In genomic region chr9:128909859-128910258, GRCh38 we compare ENCODE assay signal across 13 cellular contexts. TPM values are rescaled to one million over a fixed set of nuclear protein-coding genes. Genes with fewer than 3 reads are reported as not detected.
DNase-seq lines count a peak whose midpoint lies in the region; ATAC-seq and TF ChIP-seq lines count a peak whose summit lies in the region.
"Had no signal": no experiment of that assay in that cellular context is flagged by ENCODE, and none has a peak within 500 bp of the region (broad histone marks: within the 10 kb centered on the region; RNA-seq: fewer than 3 reads in every experiment).

No MANE protein-coding gene starts in this region.

- intact Hi-C loops in activated CD4-positive, alpha-beta memory T cell treated with anti-CD3 and anti-CD28 coated beads for 36 hours (cut with micrococcal nuclease) = no loop called here
- intact Hi-C loops in esophagus squamous epithelium (cut with DNase I) = no loop called here

- 57 to 63% methylated on average over 1 to 2 of the region's 4 CpGs for WGBS in esophagus squamous epithelium, 2 donors

- H3K4me1 Mint-ChIP-seq in activated CD4-positive, alpha-beta memory T cell treated with anti-CD3 and anti-CD28 coated beads, Interleukin-2, amount 10 ng/mL, durations not matched to agents 7 days and 5 days = peaks cover 51% of the 10 kb centered on the region
- peaks cover 45% of the 10 kb centered on the region for H3K4me1 Mint-ChIP-seq in activated CD4-positive, alpha-beta memory T cell treated with anti-CD3 and anti-CD28 coated beads for 36 hours (ENCODE audit: low read depth)
- peaks cover 40 to 63% (median 63%) of the 10 kb centered on the region in 3 donors for H3K4me1 Mint-ChIP-seq in T-cell

- H3K27ac ChIP-seq in esophagus squamous epithelium (peak overlapping the region; percentile 48 to 93 (median 79)), subcutaneous abdominal adipose tissue (ENCODE audit: low read depth, low read length) (peak overlapping the region; percentile 17), brain microvascular endothelial cell (no peak overlapping the region)

- peaks cover 53% of the 10 kb centered on the region for H3K36me3 Mint-ChIP-seq in activated CD4-positive, alpha-beta memory T cell treated with anti-CD3 and anti-CD28 coated beads, Interleukin-2, amount 10 ng/mL, durations not matched to agents 7 days and 5 days (ENCODE audit: low read depth)
- peaks cover 33% of the 10 kb centered on the region for H3K36me3 Mint-ChIP-seq in activated CD4-positive, alpha-beta memory T cell treated with anti-CD3 and anti-CD28 coated beads for 36 hours
- H3K36me3 Mint-ChIP-seq in T-cell = peaks cover 35% of the 10 kb centered on the region

- peak overlapping the region; percentile 53 for H3K27ac Mint-ChIP-seq in activated CD4-positive, alpha-beta memory T cell treated with anti-CD3 and anti-CD28 coated beads, Interleukin-2, amount 10 ng/mL, durations not matched to agents 7 days and 5 days
- no peak overlapping the region for H3K27ac Mint-ChIP-seq in activated CD4-positive, alpha-beta memory T cell treated with anti-CD3 and anti-CD28 coated beads for 36 hours
- H3K27ac Mint-ChIP-seq in T-cell = peak overlapping the region; percentile 46 to 73

- H3K4me3 Mint-ChIP-seq in activated CD4-positive, alpha-beta memory T cell treated with anti-CD3 and anti-CD28 coated beads, Interleukin-2, amount 10 ng/mL, durations not matched to agents 7 days and 5 days = no peak overlapping the region
- no peak overlapping the region for H3K4me3 Mint-ChIP-seq in activated CD4-positive, alpha-beta memory T cell treated with anti-CD3 and anti-CD28 coated beads for 36 hours
- H3K4me3 Mint-ChIP-seq in T-cell = no peak overlapping the region
- H3K4me3 Mint-ChIP-seq: activated CD4-positive, alpha-beta T cell treated with anti-CD3 and anti-CD28 coated beads, Interleukin-2, amount 10 ng/mL, durations not matched to agents 7 days and 5 days had no signal

- H3K9ac ChIP-seq in subcutaneous abdominal adipose tissue (ENCODE audit: low read length in 5 of 5) = peak overlapping the region in 1 of 5 donors; percentile 27

- CTCF ChIA-PET in activated CD4-positive, alpha-beta memory T cell treated with anti-CD3 and anti-CD28 coated beads, Interleukin-2, amount 10 ng/mL, durations not matched to agents 7 days and 5 days (lab: Charles Lee) = no interaction called here
- CTCF ChIA-PET in activated CD4-positive, alpha-beta memory T cell treated with anti-CD3 and anti-CD28 coated beads for 36 hours (lab: Charles Lee) = no interaction called here
- CTCF ChIA-PET in T-cell (lab: Charles Lee) = no interaction called here

- POLR2A ChIA-PET in activated CD4-positive, alpha-beta memory T cell treated with anti-CD3 and anti-CD28 coated beads, Interleukin-2, amount 10 ng/mL, durations not matched to agents 7 days and 5 days (lab: Charles Lee) = no interaction called here
- POLR2A ChIA-PET in activated CD4-positive, alpha-beta memory T cell treated with anti-CD3 and anti-CD28 coated beads for 36 hours (lab: Charles Lee) = no interaction called here
- POLR2A ChIA-PET in T-cell (lab: Charles Lee) = interaction anchor here in 1 of 2 donors (0.6 kb wide), 1 partner anchor 131 kb away, joined by 4 read pairs; no protein-coding TSS in a partner anchor

- H3K36me3 ChIP-seq in esophagus squamous epithelium (peaks cover 26 to 82% (median 44%) of the 10 kb centered on the region in 3 donors), subcutaneous abdominal adipose tissue (ENCODE audit: control insufficient read depth in 5 of 5, insufficient read depth in 5 of 5, low read length in 5 of 5) (peaks cover 0 to 49% (median 34%) of the 10 kb centered on the region in 5 donors), brain microvascular endothelial cell (replicated peaks) (peaks cover 46% of the 10 kb centered on the region)

- H3K27me3 ChIP-seq in esophagus squamous epithelium (no peaks in the 10 kb centered on the region), subcutaneous abdominal adipose tissue (ENCODE audit: control insufficient read depth in 5 of 5, insufficient read depth in 4 of 5, low read length in 5 of 5) (no peaks in the 10 kb centered on the region), brain microvascular endothelial cell (replicated peaks) (no peaks in the 10 kb centered on the region)
- H3K27me3 ChIP-seq: stomach had no signal

- in situ Hi-C loops in brain microvascular endothelial cell (cut with HindIII; ENCODE audit: low pct_ligation_motif_present, low sequenced_read_pairs) = no loop called here

- H3K4me3 ChIP-seq in esophagus squamous epithelium (no peak overlapping the region), subcutaneous abdominal adipose tissue (ENCODE audit: low read depth in 1 of 5, low read length in 5 of 5) (no peak overlapping the region), brain microvascular endothelial cell (ENCODE audit: low read depth, low read length) (no peak overlapping the region)
- H3K4me3 ChIP-seq: HAP-1, stomach had no signal

- H3K9me3 ChIP-seq in esophagus squamous epithelium (no peaks in the 10 kb centered on the region), subcutaneous abdominal adipose tissue (ENCODE audit: control insufficient read depth in 5 of 5, low read length in 5 of 5) (no peaks in the 10 kb centered on the region)
- H3K9me3 ChIP-seq: HAP-1, stomach had no signal

- no peak for TF ChIP-seq POLR2A in esophagus squamous epithelium (IDR thresholded peaks at IDR 0.05)

- H3K4me1 ChIP-seq in esophagus squamous epithelium (peaks cover 25 to 71% (median 52%) of the 10 kb centered on the region in 3 donors), subcutaneous abdominal adipose tissue (ENCODE audit: control insufficient read depth in 5 of 5, insufficient read depth in 5 of 5, low read length in 5 of 5) (peaks cover 13 to 62% (median 58%) of the 10 kb centered on the region in 5 donors)
- H3K4me1 ChIP-seq: HAP-1 had no signal

- no peak for DNase-seq in activated CD4-positive, alpha-beta memory T cell treated with anti-CD3 and anti-CD28 coated beads, Interleukin-2, amount 10 ng/mL, durations not matched to agents 7 days and 5 days
- no peak for DNase-seq in activated CD4-positive, alpha-beta memory T cell treated with anti-CD3 and anti-CD28 coated beads for 36 hours
- DNase-seq in T-cell (no peak), esophagus squamous epithelium (lab: John Stamatoyannopoulos, UW) (no peak), DMS 273 treated with DMSO at 0.1 percent for 48 hours (lab: John Stamatoyannopoulos, UW) (no peak), brain microvascular endothelial cell (no peak)
- DNase-seq: activated CD4-positive, alpha-beta T cell treated with anti-CD3 and anti-CD28 coated beads, Interleukin-2, amount 10 ng/mL, durations not matched to agents 7 days and 5 days; KG1; NCI-H1105 treated with DMSO at 0.1 percent for 48 hours; stomach had no signal

- no peak for ATAC-seq in T-cell (replicated peaks in 1 of 4)
- no peak for ATAC-seq in HG02588 (IDR thresholded peaks at IDR 0.05; ENCODE audit: unreplicated experiment)

- H3K9me3 Mint-ChIP-seq in activated CD4-positive, alpha-beta memory T cell treated with anti-CD3 and anti-CD28 coated beads, Interleukin-2, amount 10 ng/mL, durations not matched to agents 7 days and 5 days = no peaks in the 10 kb centered on the region
- no peaks in the 10 kb centered on the region for H3K9me3 Mint-ChIP-seq in activated CD4-positive, alpha-beta memory T cell treated with anti-CD3 and anti-CD28 coated beads for 36 hours
- no peaks in the 10 kb centered on the region for H3K9me3 Mint-ChIP-seq in T-cell
- H3K9me3 Mint-ChIP-seq: activated CD4-positive, alpha-beta T cell treated with anti-CD3 and anti-CD28 coated beads, Interleukin-2, amount 10 ng/mL, durations not matched to agents 7 days and 5 days had no signal

- H3K27me3 Mint-ChIP-seq in activated CD4-positive, alpha-beta memory T cell treated with anti-CD3 and anti-CD28 coated beads, Interleukin-2, amount 10 ng/mL, durations not matched to agents 7 days and 5 days = no peaks in the 10 kb centered on the region
- no peaks in the 10 kb centered on the region for H3K27me3 Mint-ChIP-seq in activated CD4-positive, alpha-beta memory T cell treated with anti-CD3 and anti-CD28 coated beads for 36 hours
- H3K27me3 Mint-ChIP-seq in T-cell = no peaks in the 10 kb centered on the region
- H3K27me3 Mint-ChIP-seq: activated CD4-positive, alpha-beta T cell treated with anti-CD3 and anti-CD28 coated beads, Interleukin-2, amount 10 ng/mL, durations not matched to agents 7 days and 5 days had no signal

- TF ChIP-seq CTCF in esophagus squamous epithelium (IDR thresholded peaks at IDR 0.05) = no peak
- TF ChIP-seq CTCF in brain microvascular endothelial cell (IDR thresholded peaks at IDR 0.05; ENCODE audit: low read depth, low read length, missing control alignments) = no peak

RNA-seq across cellular contexts. Expression of gene PHYHD1, which starts 10.9 kb away (rescaled TPM):
- total RNA-seq in activated CD4-positive, alpha-beta memory T cell treated with anti-CD3 and anti-CD28 coated beads, Interleukin-2, amount 10 ng/mL, durations not matched to agents 7 days and 5 days = 1 to 10 TPM; 1.1 to 1.4 TPM
- under 1 TPM; 0.34 to 0.88 TPM for total RNA-seq in activated CD4-positive, alpha-beta memory T cell treated with anti-CD3 and anti-CD28 coated beads for 36 hours
- total RNA-seq in T-cell (1 to 10 TPM in 3 of 5 donors, under 1 TPM in 2; 0.53 to 5.5 (median 3.3) TPM), esophagus squamous epithelium (10 to 100 TPM in 3 of 4 donors, 1 to 10 TPM in 1; 3.7 to 34.0 (median 23.0) TPM)

RNA-seq across cellular contexts. Expression of gene LRRC8A, which starts 27.9 kb away (rescaled TPM):
- 10 to 100 TPM; 37.1 to 38.1 TPM for total RNA-seq in activated CD4-positive, alpha-beta memory T cell treated with anti-CD3 and anti-CD28 coated beads, Interleukin-2, amount 10 ng/mL, durations not matched to agents 7 days and 5 days
- 10 to 100 TPM; 18.0 to 18.7 TPM for total RNA-seq in activated CD4-positive, alpha-beta memory T cell treated with anti-CD3 and anti-CD28 coated beads for 36 hours
- 10 to 100 TPM; 30.7 to 34.3 (median 33.9) TPM for total RNA-seq in T-cell
- total RNA-seq in esophagus squamous epithelium = 100 to 1,000 TPM in 3 of 4 donors, 10 to 100 TPM in 1; 70.0 to 153 (median 122) TPM

RNA-seq across cellular contexts. Expression of gene KYAT1, which starts 28.1 kb away (rescaled TPM):
- 10 to 100 TPM; 12.7 to 14.8 TPM for total RNA-seq in activated CD4-positive, alpha-beta memory T cell treated with anti-CD3 and anti-CD28 coated beads, Interleukin-2, amount 10 ng/mL, durations not matched to agents 7 days and 5 days
- 10 to 100 TPM; 15.9 to 18.1 TPM for total RNA-seq in activated CD4-positive, alpha-beta memory T cell treated with anti-CD3 and anti-CD28 coated beads for 36 hours
- total RNA-seq in T-cell = 10 to 100 TPM in 4 of 5 donors, 1 to 10 TPM in 1; 9.7 to 15.6 (median 11.7) TPM
- 1 to 10 TPM; 4.0 to 9.4 (median 5.7) TPM for total RNA-seq in esophagus squamous epithelium

RNA-seq across cellular contexts. Expression of gene DOLK, which starts 37.5 kb away (rescaled TPM):
- 1 to 10 TPM; 7.0 TPM for total RNA-seq in activated CD4-positive, alpha-beta memory T cell treated with anti-CD3 and anti-CD28 coated beads, Interleukin-2, amount 10 ng/mL, durations not matched to agents 7 days and 5 days
- total RNA-seq in activated CD4-positive, alpha-beta memory T cell treated with anti-CD3 and anti-CD28 coated beads for 36 hours = 1 to 10 TPM; 5.7 to 6.7 TPM
- total RNA-seq in T-cell (10 to 100 TPM in 2 of 5 donors, 1 to 10 TPM in 3; 5.4 to 11.6 (median 10.0) TPM), esophagus squamous epithelium (10 to 100 TPM; 12.8 to 21.2 (median 16.2) TPM)

RNA-seq across cellular contexts. Expression of gene NUP188, which starts 37.6 kb away (rescaled TPM):
- 10 to 100 TPM; 65.8 to 73.6 TPM for total RNA-seq in activated CD4-positive, alpha-beta memory T cell treated with anti-CD3 and anti-CD28 coated beads, Interleukin-2, amount 10 ng/mL, durations not matched to agents 7 days and 5 days
- total RNA-seq in activated CD4-positive, alpha-beta memory T cell treated with anti-CD3 and anti-CD28 coated beads for 36 hours = 100 to 1,000 TPM; 121 to 124 TPM
- total RNA-seq in T-cell = 10 to 100 TPM; 51.0 to 78.4 (median 71.3) TPM
- total RNA-seq in esophagus squamous epithelium = 10 to 100 TPM; 61.0 to 78.6 (median 67.1) TPM
